Comparison of ENCODE assay signal across 1 cellular context in the genomic region with DNA sequence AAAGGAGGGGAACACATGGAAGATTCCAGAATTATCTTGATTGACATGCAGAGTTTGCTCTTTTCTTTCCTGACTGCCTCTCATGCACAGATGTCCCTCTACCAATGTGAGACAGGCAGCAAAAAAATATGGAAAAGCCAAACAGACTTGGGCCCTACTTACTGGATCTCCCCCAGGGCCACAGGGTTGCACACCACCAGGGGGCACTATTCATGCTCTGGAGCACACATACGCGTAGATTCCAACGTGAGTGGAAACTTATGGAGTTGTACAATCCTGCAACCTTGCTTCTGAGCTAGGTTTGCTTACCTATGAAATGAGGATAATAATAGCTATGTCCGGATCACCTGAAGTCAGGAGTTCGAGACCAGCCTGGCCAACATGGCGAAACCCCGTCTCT.
TF ChIP-seq lines count a peak whose summit lies in the region.

No MANE protein-coding gene starts in this region.

TF ChIP-seq in HCT116, 20 proteins besides CTCF, POLR2A, EP300 and RAD21 (continued from another document):
- TF ChIP-seq, protein P1, sequence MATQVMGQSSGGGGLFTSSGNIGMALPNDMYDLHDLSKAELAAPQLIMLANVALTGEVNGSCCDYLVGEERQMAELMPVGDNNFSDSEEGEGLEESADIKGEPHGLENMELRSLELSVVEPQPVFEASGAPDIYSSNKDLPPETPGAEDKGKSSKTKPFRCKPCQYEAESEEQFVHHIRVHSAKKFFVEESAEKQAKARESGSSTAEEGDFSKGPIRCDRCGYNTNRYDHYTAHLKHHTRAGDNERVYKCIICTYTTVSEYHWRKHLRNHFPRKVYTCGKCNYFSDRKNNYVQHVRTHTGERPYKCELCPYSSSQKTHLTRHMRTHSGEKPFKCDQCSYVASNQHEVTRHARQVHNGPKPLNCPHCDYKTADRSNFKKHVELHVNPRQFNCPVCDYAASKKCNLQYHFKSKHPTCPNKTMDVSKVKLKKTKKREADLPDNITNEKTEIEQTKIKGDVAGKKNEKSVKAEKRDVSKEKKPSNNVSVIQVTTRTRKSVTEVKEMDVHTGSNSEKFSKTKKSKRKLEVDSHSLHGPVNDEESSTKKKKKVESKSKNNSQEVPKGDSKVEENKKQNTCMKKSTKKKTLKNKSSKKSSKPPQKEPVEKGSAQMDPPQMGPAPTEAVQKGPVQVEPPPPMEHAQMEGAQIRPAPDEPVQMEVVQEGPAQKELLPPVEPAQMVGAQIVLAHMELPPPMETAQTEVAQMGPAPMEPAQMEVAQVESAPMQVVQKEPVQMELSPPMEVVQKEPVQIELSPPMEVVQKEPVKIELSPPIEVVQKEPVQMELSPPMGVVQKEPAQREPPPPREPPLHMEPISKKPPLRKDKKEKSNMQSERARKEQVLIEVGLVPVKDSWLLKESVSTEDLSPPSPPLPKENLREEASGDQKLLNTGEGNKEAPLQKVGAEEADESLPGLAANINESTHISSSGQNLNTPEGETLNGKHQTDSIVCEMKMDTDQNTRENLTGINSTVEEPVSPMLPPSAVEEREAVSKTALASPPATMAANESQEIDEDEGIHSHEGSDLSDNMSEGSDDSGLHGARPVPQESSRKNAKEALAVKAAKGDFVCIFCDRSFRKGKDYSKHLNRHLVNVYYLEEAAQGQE (IDR thresholded peaks at IDR 0.05; ENCODE audit: low read depth): no peak
- TF ChIP-seq FOSL1 (IDR thresholded peaks at IDR 0.05; ENCODE audit: low read depth): no peak
- TF ChIP-seq, protein P2, sequence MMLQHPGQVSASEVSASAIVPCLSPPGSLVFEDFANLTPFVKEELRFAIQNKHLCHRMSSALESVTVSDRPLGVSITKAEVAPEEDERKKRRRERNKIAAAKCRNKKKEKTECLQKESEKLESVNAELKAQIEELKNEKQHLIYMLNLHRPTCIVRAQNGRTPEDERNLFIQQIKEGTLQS (IDR thresholded peaks at IDR 0.05): no peak
- TF ChIP-seq SRF (IDR thresholded peaks at IDR 0.05; ENCODE audit: low read depth): no peak
- TF ChIP-seq SP1 (IDR thresholded peaks at IDR 0.05; ENCODE audit: low read depth): no peak
- no peak for TF ChIP-seq EGR1 (IDR thresholded peaks at IDR 0.05; ENCODE audit: low read depth)
